ENCODE assay signal across 32 cellular contexts in the genomic region with DNA sequence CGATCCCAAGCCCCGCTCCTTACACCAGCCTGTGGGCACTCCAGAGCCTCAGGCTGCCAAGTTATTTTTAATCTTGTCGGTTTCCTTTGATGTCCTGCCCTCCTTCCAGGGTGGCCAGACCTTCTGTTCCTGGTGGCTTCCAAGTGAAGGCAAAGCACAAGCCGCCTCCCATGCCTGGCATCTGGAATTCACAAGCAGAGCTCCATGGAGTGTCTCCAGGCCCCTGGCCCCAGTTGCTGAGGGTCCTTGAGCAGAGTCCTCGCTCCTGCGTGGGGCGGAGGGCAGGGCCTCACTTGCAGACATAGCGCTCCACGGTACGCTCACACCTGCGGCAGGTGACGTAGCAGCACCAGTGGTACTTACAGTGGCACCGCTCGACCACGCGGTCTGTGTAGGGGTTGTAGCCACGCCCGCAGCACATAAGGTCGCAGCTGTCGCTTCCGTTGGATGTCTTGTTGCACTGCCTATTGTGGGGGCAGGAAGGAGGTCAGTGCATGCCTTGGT. TPM values are rescaled to one million over a fixed set of nuclear protein-coding genes. Genes with fewer than 3 reads are reported as not detected.
A peak's percentile ranks its signal among the peaks of the same experiment; 100 is the strongest.
DNase-seq lines count a peak whose midpoint lies in the region; ATAC-seq, FAIRE-seq and TF ChIP-seq lines count a peak whose summit lies in the region.
"Had no signal": no experiment of that assay in that cellular context is flagged by ENCODE, and none has a peak within 500 bp of the region (broad histone marks: within the 10 kb centered on the region; RNA-seq: fewer than 3 reads in every experiment).

No MANE protein-coding gene starts in this region.

- no peaks in the 10 kb centered on the region for H3K79me2 ChIP-seq in hepatocyte

- peak; percentile 68 for DNase-seq in DMS 273 (lab: John Stamatoyannopoulos, UW; ENCODE audit: unreplicated experiment)
- no peak for DNase-seq in HTR-8/SVneo (ENCODE audit: insufficient read length, low spot score)
- DNase-seq in hepatocyte (ENCODE audit: low spot score): no peak
- peak in 4 of 5 donors; percentile 37 to 60 (median 50) for DNase-seq in ovary
- DNase-seq in COLO829 (ENCODE audit: low spot score): no peak
- no peak for DNase-seq in T-cell
- DNase-seq: activated CD4-positive, alpha-beta T cell treated with anti-CD3 and anti-CD28 coated beads, Interleukin-2, amount 10 ng/mL, durations not matched to agents 24 days and 14 days; activated naive CD4-positive, alpha-beta T cell; activated T-cell treated with anti-CD3 and anti-CD28 coated beads, Interleukin-2, amount 50 U/mL, for 48 hours; effector memory CD8-positive, alpha-beta T cell; EL; foreskin keratinocyte; hippocampal formation; NCI-H1694; NCI-H526 treated with DMSO at 0.1 percent for 48 hours; stimulated activated CD4-positive, alpha-beta T cell treated with anti-CD3 and anti-CD28 coated beads, Interleukin-4, amount 100 ng/mL, for 24 hours; stimulated activated naive B cell treated with anti-CD40 and anti-IgM and Interleukin-4, amounts not matched to agents 10 μg/mL and 1 μg/mL and 100 μg/mL, for 72 hours had no signal

- TF ChIP-seq CTCF in hepatocyte (IDR thresholded peaks at IDR 0.05; ENCODE audit: poor library complexity): no peak
- no peak for TF ChIP-seq CTCF in ovary (IDR thresholded peaks at IDR 0.05)

- peak; percentile 38 for FAIRE-seq in HTR-8/SVneo (lab: Jason Lieb, UNC)
- FAIRE-seq: GM19239 had no signal

- H2AFZ ChIP-seq in hepatocyte: no peak overlapping the region
- H2AFZ ChIP-seq: GM23338 had no signal

- no peaks in the 10 kb centered on the region for H3K36me3 Mint-ChIP-seq in T-cell
- H3K36me3 Mint-ChIP-seq: stimulated activated naive B cell treated with anti-CD40 and anti-IgM and Interleukin-4, amounts not matched to agents 10 μg/mL and 1 μg/mL and 100 μg/mL, for 72 hours had no signal

- CTCF ChIA-PET in T-cell (lab: Charles Lee): interaction anchor here in 1 of 2 donors (0.6 to 1.0 kb wide), 2 partner anchors 21 to 79 kb away, joined by 3 read pairs; no protein-coding TSS in a partner anchor

- TF ChIP-seq POLR2A in ovary (IDR thresholded peaks at IDR 0.05): no peak

- H3K4me2 ChIP-seq in hepatocyte: no peak overlapping the region
- H3K4me2 ChIP-seq: GM23338, KMS-11, SK-N-SH had no signal

- POLR2A ChIA-PET in T-cell (lab: Charles Lee): no interaction called here

- no peaks in the 10 kb centered on the region for H3K27me3 Mint-ChIP-seq in T-cell
- H3K27me3 Mint-ChIP-seq: activated CD4-positive, alpha-beta T cell treated with anti-CD3 and anti-CD28 coated beads, Interleukin-2, amount 10 ng/mL, durations not matched to agents 24 days and 14 days; effector memory CD8-positive, alpha-beta T cell had no signal

- no peak for TF ChIP-seq EP300 in ovary (IDR thresholded peaks at IDR 0.05)

- ATAC-seq in GM21381 (IDR thresholded peaks at IDR 0.05; ENCODE audit: unreplicated experiment): no peak
- no peak for ATAC-seq in HG03460 (IDR thresholded peaks at IDR 0.05; ENCODE audit: unreplicated experiment)
- ATAC-seq in T-cell (replicated peaks in 1 of 4): no peak
- ATAC-seq: effector memory CD8-positive, alpha-beta T cell; foreskin keratinocyte; GM23338; stimulated activated naive B cell treated with anti-CD40 and anti-IgM and Interleukin-4, amounts not matched to agents 10 μg/mL and 1 μg/mL and 100 μg/mL, for 72 hours had no signal

- H3K4me1 ChIP-seq in hepatocyte (ENCODE audit: insufficient read depth): peaks cover 38% of the 10 kb centered on the region
- peaks cover 28% of the 10 kb centered on the region for H3K4me1 ChIP-seq in ovary (ENCODE audit: insufficient read depth)
- H3K4me1 ChIP-seq: foreskin keratinocyte had no signal

- H3K9me3 Mint-ChIP-seq in T-cell: no peaks in the 10 kb centered on the region
- H3K9me3 Mint-ChIP-seq: activated CD4-positive, alpha-beta T cell treated with anti-CD3 and anti-CD28 coated beads, Interleukin-2, amount 10 ng/mL, durations not matched to agents 24 days and 14 days; effector memory CD8-positive, alpha-beta T cell; GM23338; stimulated activated naive B cell treated with anti-CD40 and anti-IgM and Interleukin-4, amounts not matched to agents 10 μg/mL and 1 μg/mL and 100 μg/mL, for 72 hours had no signal

- H3K4me3 ChIP-seq in hepatocyte: no peak overlapping the region
- H3K4me3 ChIP-seq in ovary: no peak overlapping the region
- H3K4me3 ChIP-seq: coronary artery, GM23338, smooth muscle cell, thoracic aorta had no signal

- no peaks in the 10 kb centered on the region for H3K4me1 Mint-ChIP-seq in T-cell
- H3K4me1 Mint-ChIP-seq: activated CD4-positive, alpha-beta T cell treated with anti-CD3 and anti-CD28 coated beads, Interleukin-2, amount 10 ng/mL, durations not matched to agents 24 days and 14 days; stimulated activated naive B cell treated with anti-CD40 and anti-IgM and Interleukin-4, amounts not matched to agents 10 μg/mL and 1 μg/mL and 100 μg/mL, for 72 hours had no signal

- H3K9me3 ChIP-seq in hepatocyte (ENCODE audit: low read depth): no peaks in the 10 kb centered on the region
- H3K9me3 ChIP-seq in ovary: no peaks in the 10 kb centered on the region
- H3K9me3 ChIP-seq: neutrophil, SK-N-SH, thoracic aorta had no signal

- H4K20me1 ChIP-seq in hepatocyte (ENCODE audit: insufficient read depth, poor library complexity, severe bottlenecking): no peaks in the 10 kb centered on the region

- H3K27ac ChIP-seq in hepatocyte (peak overlapping the region; percentile 77), ovary (peak overlapping the region in 1 of 2 donors; percentile 89)
- H3K27ac ChIP-seq: C4-2B, foreskin keratinocyte, KMS-11, neutrophil, thoracic aorta had no signal

- no peak overlapping the region for H3K27ac Mint-ChIP-seq in T-cell
- H3K27ac Mint-ChIP-seq: activated CD4-positive, alpha-beta T cell treated with anti-CD3 and anti-CD28 coated beads, Interleukin-2, amount 10 ng/mL, durations not matched to agents 24 days and 14 days; effector memory CD8-positive, alpha-beta T cell; GM23338; stimulated activated naive B cell treated with anti-CD40 and anti-IgM and Interleukin-4, amounts not matched to agents 10 μg/mL and 1 μg/mL and 100 μg/mL, for 72 hours had no signal

- WGBS in hepatocyte (ENCODE audit: low lambda C conversion rate, missing lambda C conversion rate): 92% methylated on average over 21 of the region's 21 CpGs
- 66 to 85% (median 74%) methylated on average over 21 of the region's 21 CpGs for WGBS in ovary, 3 donors

- H3K9me2 ChIP-seq in hepatocyte (replicated peaks; ENCODE audit: insufficient read depth): no peaks in the 10 kb centered on the region
- H3K9me2 ChIP-seq: SK-N-SH had no signal

- no peak overlapping the region for H3K4me3 Mint-ChIP-seq in T-cell
- H3K4me3 Mint-ChIP-seq: activated CD4-positive, alpha-beta T cell treated with anti-CD3 and anti-CD28 coated beads, Interleukin-2, amount 10 ng/mL, durations not matched to agents 24 days and 14 days; effector memory CD8-positive, alpha-beta T cell; GM23338; stimulated activated naive B cell treated with anti-CD40 and anti-IgM and Interleukin-4, amounts not matched to agents 10 μg/mL and 1 μg/mL and 100 μg/mL, for 72 hours had no signal

- intact Hi-C loops in ovary (cut with DNase I): no loop called here

- H3K36me3 ChIP-seq in hepatocyte (replicated peaks; ENCODE audit: insufficient read depth, low read depth): no peaks in the 10 kb centered on the region
- H3K36me3 ChIP-seq in ovary: no peaks in the 10 kb centered on the region
- H3K36me3 ChIP-seq: neutrophil, thoracic aorta had no signal

- H3K27me3 ChIP-seq in hepatocyte (no peaks in the 10 kb centered on the region), ovary (no peaks in the 10 kb centered on the region)
- H3K27me3 ChIP-seq: neutrophil had no signal

RNA-seq across cellular contexts. Expression of gene WNT11, which starts 19.5 kb away (rescaled TPM):
- 13.2 and 16.4 TPM in 2 replicates for total RNA-seq in hepatocyte
- 13.1 and 19.1 TPM in 2 replicates for polyA plus RNA-seq in hepatocyte
- 10 to 100 TPM in 1 of 7 donors, 1 to 10 TPM in 6; 2.2 to 16.4 (median 5.0) TPM for total RNA-seq in ovary
- 1 to 10 TPM; 1.1 to 1.9 TPM for polyA plus RNA-seq in ovary
- total RNA-seq in T-cell: 1 to 10 TPM in 1 of 5 donors, under 1 TPM in 3, not detected in 1; 0.47 to 1.3 (median 0.89) TPM
- total RNA-seq: HT1080; pulmonary artery endothelial cell; T-helper 2 cell treated with Interferon-gamma antibody and Interleukin-4, amounts not matched to agents 100 ng/mL and 5 ng/mL, for 36 hours had no signal
- polyA plus RNA-seq: AG04450 had no signal

Comparison
In these comparisons a context has a peak if more than half of its experiments do, and no peak if none do; other contexts are left out.
1. DNase-seq: peak in DMS 273 (single experiment) and ovary (4 of 5); none in HTR-8/SVneo (single experiment), hepatocyte (single experiment), COLO829 (single experiment) and T-cell (0 of 34).